Comparison of ENCODE assay signal across 11 cellular contexts in the genomic region with DNA sequence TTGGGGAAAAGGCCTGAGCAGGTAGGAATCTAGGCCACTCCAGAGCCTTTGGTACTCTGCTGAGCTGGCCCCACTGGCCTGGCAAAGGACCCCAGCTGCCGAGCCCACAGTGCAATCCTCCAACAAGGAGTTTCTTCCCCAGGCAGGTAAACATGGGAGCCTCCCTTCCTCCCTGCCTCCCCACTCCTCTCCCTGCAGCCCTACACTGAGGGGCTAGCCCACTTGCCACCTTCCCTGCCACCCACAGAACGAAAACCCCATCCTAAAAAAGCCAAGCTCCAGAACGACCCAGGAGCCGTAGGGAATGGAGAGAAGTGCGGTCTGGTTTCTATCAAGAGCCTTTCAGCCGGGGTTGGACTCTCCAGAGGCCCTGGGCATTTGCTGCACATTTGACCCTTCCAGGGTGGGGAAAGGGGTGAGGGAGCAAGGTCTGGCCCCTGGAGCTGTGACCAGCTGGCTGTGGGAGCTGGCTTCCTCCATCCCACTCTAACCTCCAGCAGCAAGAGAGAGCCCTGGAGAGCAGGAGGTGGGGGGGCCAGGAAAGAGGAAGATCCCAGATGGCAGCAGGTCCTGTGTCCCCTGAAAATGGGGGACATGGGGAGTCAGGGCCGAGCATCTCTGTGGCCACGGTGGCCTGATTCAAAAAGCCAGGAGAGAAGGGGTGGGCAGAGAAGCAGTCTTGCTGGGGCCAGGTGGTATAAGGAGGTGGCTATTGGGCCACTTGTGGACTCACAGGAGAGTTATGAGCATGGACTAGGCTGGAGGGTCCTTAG. TPM values are rescaled to one million over a fixed set of nuclear protein-coding genes. Genes with fewer than 3 reads are reported as not detected.
A peak's percentile ranks its signal among the peaks of the same experiment; 100 is the strongest.
DNase-seq lines count a peak whose midpoint lies in the region; ATAC-seq and TF ChIP-seq lines count a peak whose summit lies in the region.
"Had no signal": no experiment of that assay in that cellular context is flagged by ENCODE, and none has a peak within 500 bp of the region (broad histone marks: within the 10 kb centered on the region; RNA-seq: fewer than 3 reads in every experiment).

No MANE protein-coding gene starts in this region.

- H3K27ac Mint-ChIP-seq in naive thymus-derived CD4-positive, alpha-beta T cell, result peak overlapping the region in 3 of 9 donors; percentile 36 to 49 (median 48)

- H3K4me1 ChIP-seq in cardiac muscle cell (ENCODE audit: low read depth) (peaks cover 11% of the 10 kb centered on the region), colonic mucosa (peaks cover 4% of the 10 kb centered on the region), upper lobe of left lung (peaks cover 25 to 47% (median 32%) of the 10 kb centered on the region in 4 donors)
- H3K4me1 ChIP-seq in naive thymus-derived CD4-positive, alpha-beta T cell (ENCODE audit: control insufficient read depth in 2 of 2, insufficient read depth in 2 of 2, low read length in 2 of 2), result peaks cover 4 to 9% of the 10 kb centered on the region in 2 donors

- POLR2A ChIA-PET in naive thymus-derived CD4-positive, alpha-beta T cell (lab: Charles Lee), result interaction anchor here (0.9 to 2.0 kb wide), 6 partner anchors 12 to 77 kb away, joined by 3 to 9 read pairs (median 4); a partner anchor contains a TSS

- peak overlapping the region; percentile 55 to 62 for H3K9ac ChIP-seq in colonic mucosa (ENCODE audit: low read depth in 2 of 2, low read length in 2 of 2)

- peaks cover 5 to 18% (median 7%) of the 10 kb centered on the region in 7 donors for H3K4me1 Mint-ChIP-seq in naive thymus-derived CD4-positive, alpha-beta T cell

- H3K27me3 ChIP-seq in cardiac muscle cell, result peaks cover 36% of the 10 kb centered on the region
- no peaks in the 10 kb centered on the region for H3K27me3 ChIP-seq in colonic mucosa
- H3K27me3 ChIP-seq in naive thymus-derived CD4-positive, alpha-beta T cell (ENCODE audit: control insufficient read depth in 2 of 2, insufficient read depth in 2 of 2, low read length in 2 of 2), result no peaks in the 10 kb centered on the region
- peaks cover 0 to 10% (median 7%) of the 10 kb centered on the region in 4 donors for H3K27me3 ChIP-seq in upper lobe of left lung

- intact Hi-C loops in Right ventricle myocardium superior (cut with DNase I), result no loop called here
- intact Hi-C loops in colonic mucosa (cut with DNase I), result no loop called here
- intact Hi-C loops in naive thymus-derived CD4-positive, alpha-beta T cell (cut with micrococcal nuclease), result loop anchor here in 1 of 2 donors (5.0 kb wide), 1 partner anchor 436 kb away; a partner anchor contains a TSS
- intact Hi-C loops in head of caudate nucleus (cut with DNase I), result loop anchor here (10.0 kb wide), 1 partner anchor 214 kb away; a partner anchor contains a TSS

- CTCF ChIA-PET in naive thymus-derived CD4-positive, alpha-beta T cell (lab: Charles Lee), result interaction anchor here (1.2 to 2.8 kb wide), 3 partner anchors 9 to 42 kb away, joined by 4 to 13 read pairs (median 5); a partner anchor contains a TSS

- H3K4me3 ChIP-seq in cardiac muscle cell (peak overlapping the region; percentile 48), colonic mucosa (peak overlapping the region; percentile 72), upper lobe of left lung (peak overlapping the region; percentile 73 to 91 (median 78))
- H3K4me3 ChIP-seq in naive thymus-derived CD4-positive, alpha-beta T cell (ENCODE audit: low read length), result no peak overlapping the region

- no peaks in the 10 kb centered on the region for H3K36me3 ChIP-seq in cardiac muscle cell
- H3K36me3 ChIP-seq in colonic mucosa, result no peaks in the 10 kb centered on the region
- H3K36me3 ChIP-seq in naive thymus-derived CD4-positive, alpha-beta T cell (ENCODE audit: control insufficient read depth in 2 of 3, insufficient read depth in 3 of 3, low read length in 3 of 3), result no peaks in the 10 kb centered on the region
- H3K36me3 ChIP-seq in upper lobe of left lung, result no peaks in the 10 kb centered on the region

- H3K4me3 Mint-ChIP-seq in naive thymus-derived CD4-positive, alpha-beta T cell, result peak overlapping the region; percentile 45 to 98 (median 76)

- no peaks in the 10 kb centered on the region for H3K9me3 Mint-ChIP-seq in naive thymus-derived CD4-positive, alpha-beta T cell

- DNase-seq in cardiac muscle cell (ENCODE audit: low read depth in 1 of 2, low spot score in 1 of 2) (peak in 1 of 2 donors; percentile 65), Right ventricle myocardium superior (no peak), colonic mucosa (no peak), upper lobe of left lung (no peak), head of caudate nucleus (no peak), hepatic stellate cell (ENCODE audit: low spot score) (no peak), DMS79 treated with DMSO at 0.1 percent for 48 hours (lab: John Stamatoyannopoulos, UW) (no peak)
- no peak for DNase-seq in naive thymus-derived CD4-positive, alpha-beta T cell
- DNase-seq: cortex of kidney; NCI-H2107; stimulated activated naive CD4-positive, alpha-beta T cell treated with Interleukin-2 at 50 U/mL for 16 hours had no signal

- TF ChIP-seq POLR2A in upper lobe of left lung (IDR thresholded peaks at IDR 0.05), result no peak

- ATAC-seq in Right ventricle myocardium superior (ENCODE audit: poor library complexity), result no peak
- ATAC-seq in naive thymus-derived CD4-positive, alpha-beta T cell, result no peak
- ATAC-seq in upper lobe of left lung (ENCODE audit: low FRiP score in 2 of 2), result no peak

- H3K36me3 Mint-ChIP-seq in naive thymus-derived CD4-positive, alpha-beta T cell, result no peaks in the 10 kb centered on the region

- no peaks in the 10 kb centered on the region for H3K9me3 ChIP-seq in cardiac muscle cell (ENCODE audit: low read depth)
- no peaks in the 10 kb centered on the region for H3K9me3 ChIP-seq in colonic mucosa
- no peaks in the 10 kb centered on the region for H3K9me3 ChIP-seq in naive thymus-derived CD4-positive, alpha-beta T cell (ENCODE audit: control insufficient read depth in 2 of 3, low read length in 3 of 3)
- H3K9me3 ChIP-seq in upper lobe of left lung, result no peaks in the 10 kb centered on the region

- H3K27ac ChIP-seq in cardiac muscle cell (peak overlapping the region; percentile 54), colonic mucosa (peak overlapping the region; percentile 34), upper lobe of left lung (peak overlapping the region; percentile 64 to 82 (median 78))
- H3K27ac ChIP-seq in naive thymus-derived CD4-positive, alpha-beta T cell (ENCODE audit: low read depth, low read length), result no peak overlapping the region

- no peak for TF ChIP-seq EP300 in upper lobe of left lung (IDR thresholded peaks at IDR 0.05)

- TF ChIP-seq CTCF in cardiac muscle cell (IDR thresholded peaks at IDR 0.05; ENCODE audit: low read depth, low read length), result no peak
- no peak for TF ChIP-seq CTCF in colonic mucosa (IDR thresholded peaks at IDR 0.05)
- TF ChIP-seq CTCF in upper lobe of left lung (IDR thresholded peaks at IDR 0.05), result no peak

- peaks cover 0 to 52% (median 7%) of the 10 kb centered on the region in 5 donors for H3K27me3 Mint-ChIP-seq in naive thymus-derived CD4-positive, alpha-beta T cell

- 56 to 67% methylated on average over 5 to 8 of the region's 8 CpGs for WGBS in upper lobe of left lung, 2 donors

RNA-seq across cellular contexts. Expression of a gene that starts 1.3 kb away (rescaled TPM):
- total RNA-seq in cardiac muscle cell (35.2 and 46.3 TPM in 2 replicates), Right ventricle myocardium superior (9.0 TPM), colonic mucosa (10 to 100 TPM; 47.8 to 54.8 TPM), upper lobe of left lung (10 to 100 TPM; 21.6 to 60.8 (median 33.3) TPM)
- 45.4 and 57.3 TPM in 2 replicates for polyA plus RNA-seq in cardiac muscle cell
- total RNA-seq in naive thymus-derived CD4-positive, alpha-beta T cell, result 10 to 100 TPM in 4 of 5 experiments, under 1 TPM in 1; 0.60 to 25.2 (median 14.8) TPM
- 1 to 10 TPM; 4.8 to 7.0 TPM for polyA plus RNA-seq in naive thymus-derived CD4-positive, alpha-beta T cell

RNA-seq across cellular contexts. Expression of a gene that starts 16.2 kb away (rescaled TPM):
- 15.1 and 16.4 TPM in 2 replicates for total RNA-seq in cardiac muscle cell
- 5.9 and 8.0 TPM in 2 replicates for polyA plus RNA-seq in cardiac muscle cell
- 18.4 TPM for total RNA-seq in Right ventricle myocardium superior
- total RNA-seq in colonic mucosa, result 1 to 10 TPM; 3.7 to 4.1 TPM
- total RNA-seq in naive thymus-derived CD4-positive, alpha-beta T cell, result under 1 TPM in 3 of 5 experiments, not detected in 2; 0.08 to 0.17 (median 0.16) TPM
- polyA plus RNA-seq in naive thymus-derived CD4-positive, alpha-beta T cell, result not detected
- total RNA-seq in upper lobe of left lung, result 10 to 100 TPM; 15.6 to 48.8 (median 24.7) TPM

RNA-seq across cellular contexts. Expression of a gene that starts 35.6 kb away (rescaled TPM):
- total RNA-seq in cardiac muscle cell (not detected in 2 replicates), Right ventricle myocardium superior (not detected), colonic mucosa (under 1 TPM in 1 of 2 donors, not detected in 1; 0.40 TPM), upper lobe of left lung (not detected)
- polyA plus RNA-seq in cardiac muscle cell, result not detected in 2 replicates
- total RNA-seq in naive thymus-derived CD4-positive, alpha-beta T cell, result not detected
- not detected for polyA plus RNA-seq in naive thymus-derived CD4-positive, alpha-beta T cell

RNA-seq across cellular contexts. Expression of a gene that starts 41.2 kb away (rescaled TPM):
- 44.8 and 62.9 TPM in 2 replicates for total RNA-seq in cardiac muscle cell
- 39.7 and 48.4 TPM in 2 replicates for polyA plus RNA-seq in cardiac muscle cell
- total RNA-seq in Right ventricle myocardium superior, result 46.6 TPM
- 10 to 100 TPM; 27.2 to 50.1 TPM for total RNA-seq in colonic mucosa
- total RNA-seq in naive thymus-derived CD4-positive, alpha-beta T cell, result 10 to 100 TPM; 11.7 to 46.1 (median 23.0) TPM
- 10 to 100 TPM; 55.3 to 71.4 TPM for polyA plus RNA-seq in naive thymus-derived CD4-positive, alpha-beta T cell
- total RNA-seq in upper lobe of left lung, result 10 to 100 TPM; 10.5 to 41.0 (median 21.8) TPM

RNA-seq across cellular contexts. Expression of a gene that starts 47.2 kb away (rescaled TPM):
- total RNA-seq in cardiac muscle cell, result not detected in 2 replicates
- polyA plus RNA-seq in cardiac muscle cell, result not detected in 2 replicates
- total RNA-seq in Right ventricle myocardium superior, result not detected
- 10 to 100 TPM in 1 of 2 donors, 1 to 10 TPM in 1; 5.7 to 18.4 TPM for total RNA-seq in colonic mucosa
- not detected for total RNA-seq in naive thymus-derived CD4-positive, alpha-beta T cell
- not detected for polyA plus RNA-seq in naive thymus-derived CD4-positive, alpha-beta T cell
- total RNA-seq in upper lobe of left lung, result not detected

Comparison
In these comparisons a context has a peak if more than half of its experiments do, and no peak if none do; other contexts are left out.
1. RNA of a gene that starts 16.2 kb away (total RNA-seq): 15.6 to 48.8 TPM in upper lobe of left lung, 18.4 TPM in Right ventricle myocardium superior (single experiment), 15.1 to 16.4 TPM in cardiac muscle cell and 3.7 to 4.1 TPM in colonic mucosa; 0.08 to 0.17 TPM in naive thymus-derived CD4-positive, alpha-beta T cell; every median in the first group is over 4 times any median in the second.